In genomic region chr11:118915396-118915795, GRCh38 we compare ENCODE assay signal across 10 cellular contexts. TPM values are rescaled to one million over a fixed set of nuclear protein-coding genes. Genes with fewer than 3 reads are reported as not detected.
DNase-seq lines count a peak whose midpoint lies in the region; ATAC-seq and TF ChIP-seq lines count a peak whose summit lies in the region.
"Had no signal": no experiment of that assay in that cellular context is flagged by ENCODE, and none has a peak within 500 bp of the region (broad histone marks: within the 10 kb centered on the region; RNA-seq: fewer than 3 reads in every experiment).

No MANE protein-coding gene starts in this region.

- no peak for DNase-seq in HFFc6
- no peak for DNase-seq in activated CD8-positive, alpha-beta T cell treated with anti-CD3 and anti-CD28 coated beads, Interleukin-2, amount 10 ng/mL, durations not matched to agents 7 days and 5 days
- no peak for DNase-seq in immature natural killer cell
- no peak for DNase-seq in NCI-H2171 treated with DMSO at 0.1 percent for 48 hours (lab: John Stamatoyannopoulos, UW)
- no peak for DNase-seq in NK-92 treated with Interleukin-12 subunit alpha and Interleukin-12 subunit beta, amount 100 ng/mL, for 24 hours (lab: John Stamatoyannopoulos, UW)
- DNase-seq in T1000 (lab: John Stamatoyannopoulos, UW) = no peak
- no peak for DNase-seq in kidney glomerular epithelial cell (lab: John Stamatoyannopoulos, UW)

- H3K4me3 Mint-ChIP-seq in HFFc6 = peak overlapping the region; percentile 88
- H3K4me3 Mint-ChIP-seq in activated CD8-positive, alpha-beta T cell treated with anti-CD3 and anti-CD28 coated beads, Interleukin-2, amount 10 ng/mL, durations not matched to agents 7 days and 5 days = peak overlapping the region; percentile 56
- H3K4me3 Mint-ChIP-seq in immature natural killer cell = peak overlapping the region; percentile 80 to 95 (median 85)
- no peak overlapping the region for H3K4me3 Mint-ChIP-seq in stimulated activated memory B cell treated with anti-CD40 and anti-IgM and Interleukin-4, amounts not matched to agents 10 μg/mL and 1 μg/mL and 100 μg/mL, for 72 hours

- no peak for ATAC-seq in activated CD8-positive, alpha-beta T cell treated with anti-CD3 and anti-CD28 coated beads, Interleukin-2, amount 10 ng/mL, durations not matched to agents 7 days and 5 days
- no peak for ATAC-seq in stimulated activated memory B cell treated with anti-CD40 and anti-IgM and Interleukin-4, amounts not matched to agents 10 μg/mL and 1 μg/mL and 100 μg/mL, for 72 hours
- ATAC-seq: K562 had no signal

- POLR2A ChIA-PET in activated CD8-positive, alpha-beta T cell treated with anti-CD3 and anti-CD28 coated beads, Interleukin-2, amount 10 ng/mL, durations not matched to agents 7 days and 5 days (lab: Charles Lee) = interaction anchor here (0.6 to 6.4 kb wide), 7 partner anchors 9 to 125 kb away, joined by 3 to 104 read pairs (median 4); partner anchors contain the start of genes BCL9L and DDX6

- no peaks in the 10 kb centered on the region for H3K9me3 Mint-ChIP-seq in HFFc6
- H3K9me3 Mint-ChIP-seq in activated CD8-positive, alpha-beta T cell treated with anti-CD3 and anti-CD28 coated beads, Interleukin-2, amount 10 ng/mL, durations not matched to agents 7 days and 5 days (ENCODE audit: insufficient read depth) = no peaks in the 10 kb centered on the region
- no peaks in the 10 kb centered on the region for H3K9me3 Mint-ChIP-seq in immature natural killer cell
- no peaks in the 10 kb centered on the region for H3K9me3 Mint-ChIP-seq in stimulated activated memory B cell treated with anti-CD40 and anti-IgM and Interleukin-4, amounts not matched to agents 10 μg/mL and 1 μg/mL and 100 μg/mL, for 72 hours

- H3K27me3 Mint-ChIP-seq in HFFc6 (ENCODE audit: insufficient read depth) (peaks cover 6% of the 10 kb centered on the region), immature natural killer cell (ENCODE audit: low read depth in 3 of 3) (peaks cover 28 to 55% (median 32%) of the 10 kb centered on the region in 3 donors)
- H3K27me3 Mint-ChIP-seq in activated CD8-positive, alpha-beta T cell treated with anti-CD3 and anti-CD28 coated beads, Interleukin-2, amount 10 ng/mL, durations not matched to agents 7 days and 5 days (ENCODE audit: low read depth) = no peaks in the 10 kb centered on the region
- H3K27me3 Mint-ChIP-seq in stimulated activated memory B cell treated with anti-CD40 and anti-IgM and Interleukin-4, amounts not matched to agents 10 μg/mL and 1 μg/mL and 100 μg/mL, for 72 hours = no peaks in the 10 kb centered on the region

- H3K36me3 Mint-ChIP-seq in HFFc6 (ENCODE audit: low read depth) = peaks cover 8% of the 10 kb centered on the region; the same call in 1 of the 2 replicates
- H3K36me3 Mint-ChIP-seq in activated CD8-positive, alpha-beta T cell treated with anti-CD3 and anti-CD28 coated beads, Interleukin-2, amount 10 ng/mL, durations not matched to agents 7 days and 5 days (ENCODE audit: low read depth) = peaks cover 37% of the 10 kb centered on the region
- peaks cover 0 to 6% (median 0%) of the 10 kb centered on the region in 3 donors for H3K36me3 Mint-ChIP-seq in immature natural killer cell
- H3K36me3 Mint-ChIP-seq in stimulated activated memory B cell treated with anti-CD40 and anti-IgM and Interleukin-4, amounts not matched to agents 10 μg/mL and 1 μg/mL and 100 μg/mL, for 72 hours = no peaks in the 10 kb centered on the region

- H3K27ac Mint-ChIP-seq in HFFc6 (peak overlapping the region; percentile 100), immature natural killer cell (peak overlapping the region; percentile 99 to 100 (median 100))
- H3K27ac Mint-ChIP-seq in activated CD8-positive, alpha-beta T cell treated with anti-CD3 and anti-CD28 coated beads, Interleukin-2, amount 10 ng/mL, durations not matched to agents 7 days and 5 days = peak overlapping the region; percentile 96
- H3K27ac Mint-ChIP-seq in stimulated activated memory B cell treated with anti-CD40 and anti-IgM and Interleukin-4, amounts not matched to agents 10 μg/mL and 1 μg/mL and 100 μg/mL, for 72 hours = peak overlapping the region; percentile 86

- CTCF ChIA-PET in activated CD8-positive, alpha-beta T cell treated with anti-CD3 and anti-CD28 coated beads, Interleukin-2, amount 10 ng/mL, durations not matched to agents 7 days and 5 days (lab: Charles Lee) = interaction anchor here (0.9 to 1.4 kb wide), 2 partner anchors 9 to 25 kb away, joined by 3 read pairs; no protein-coding TSS in a partner anchor

- no peak for TF ChIP-seq CTCF in HFFc6 (IDR thresholded peaks at IDR 0.05)

- H3K4me1 Mint-ChIP-seq in HFFc6 (ENCODE audit: low read depth) (peaks cover 94% of the 10 kb centered on the region), immature natural killer cell (peaks cover 94 to 99% of the 10 kb centered on the region in 2 donors)
- H3K4me1 Mint-ChIP-seq in activated CD8-positive, alpha-beta T cell treated with anti-CD3 and anti-CD28 coated beads, Interleukin-2, amount 10 ng/mL, durations not matched to agents 7 days and 5 days (ENCODE audit: low read depth) = peaks cover 92% of the 10 kb centered on the region
- peaks cover 92% of the 10 kb centered on the region for H3K4me1 Mint-ChIP-seq in stimulated activated memory B cell treated with anti-CD40 and anti-IgM and Interleukin-4, amounts not matched to agents 10 μg/mL and 1 μg/mL and 100 μg/mL, for 72 hours

RNA-seq across cellular contexts. Expression of gene BCL9L, which starts 10.3 kb away (rescaled TPM):
- total RNA-seq in HFFc6 (2021; fragmentation: NEBNext Ultra II Directional; extraction: Animal tissue kit (Norgen Biotek cat#: 25700)) = 100 to 1,000 TPM; 120 to 135 (median 127) TPM
- total RNA-seq in activated CD8-positive, alpha-beta T cell treated with anti-CD3 and anti-CD28 coated beads, Interleukin-2, amount 10 ng/mL, durations not matched to agents 7 days and 5 days = 10 to 100 TPM; 70.0 to 70.6 TPM
- 10 to 100 TPM in 1 of 3 donors, 1 to 10 TPM in 1, not detected in 1; 2.2 to 10.5 TPM for polyA plus RNA-seq in immature natural killer cell

RNA-seq across cellular contexts. Expression of gene CXCR5, which starts 31.7 kb away (rescaled TPM):
- under 1 TPM in 1 of 6 experiments, not detected in 5; 0.06 TPM for total RNA-seq in HFFc6 (2021; fragmentation: NEBNext Ultra II Directional; extraction: Animal tissue kit (Norgen Biotek cat#: 25700))
- total RNA-seq in activated CD8-positive, alpha-beta T cell treated with anti-CD3 and anti-CD28 coated beads, Interleukin-2, amount 10 ng/mL, durations not matched to agents 7 days and 5 days = under 1 TPM; 0.08 to 0.18 TPM
- polyA plus RNA-seq in immature natural killer cell = under 1 TPM in 2 of 3 donors, not detected in 1; 0.05 to 0.30 TPM
- total RNA-seq: K562, mesenteric fat pad had no signal

RNA-seq across cellular contexts. Expression of gene UPK2, which starts 40.7 kb away (rescaled TPM):
- under 1 TPM in 4 of 6 experiments, not detected in 2; 0.19 to 0.83 (median 0.29) TPM for total RNA-seq in HFFc6 (2021; fragmentation: NEBNext Ultra II Directional; extraction: Animal tissue kit (Norgen Biotek cat#: 25700))
- not detected for total RNA-seq in activated CD8-positive, alpha-beta T cell treated with anti-CD3 and anti-CD28 coated beads, Interleukin-2, amount 10 ng/mL, durations not matched to agents 7 days and 5 days
- 1 to 10 TPM in 1 of 3 donors, under 1 TPM in 1, not detected in 1; 0.81 to 1.4 TPM for polyA plus RNA-seq in immature natural killer cell
- total RNA-seq: K562, mesenteric fat pad had no signal
- polyA plus RNA-seq: K562 had no signal

RNA-seq across cellular contexts. Expression of gene FOXR1, which starts 56.2 kb away (rescaled TPM):
- total RNA-seq in HFFc6 (2021; fragmentation: NEBNext Ultra II Directional; extraction: Animal tissue kit (Norgen Biotek cat#: 25700)) = not detected
- total RNA-seq in activated CD8-positive, alpha-beta T cell treated with anti-CD3 and anti-CD28 coated beads, Interleukin-2, amount 10 ng/mL, durations not matched to agents 7 days and 5 days = not detected
- polyA plus RNA-seq in immature natural killer cell = not detected
- total RNA-seq: K562, mesenteric fat pad had no signal
- polyA plus RNA-seq: K562 had no signal
